In genomic region chr2:203909946-203910476, GRCh38 we compare ENCODE assay signal across 13 cellular contexts. TPM values are rescaled to one million over a fixed set of nuclear protein-coding genes. Genes with fewer than 3 reads are reported as not detected.
DNase-seq lines count a peak whose midpoint lies in the region; ATAC-seq and TF ChIP-seq lines count a peak whose summit lies in the region.
"Had no signal": no experiment of that assay in that cellular context is flagged by ENCODE, and none has a peak within 500 bp of the region (broad histone marks: within the 10 kb centered on the region; RNA-seq: fewer than 3 reads in every experiment).

No MANE protein-coding gene starts in this region.

- H3K27ac Mint-ChIP-seq in activated CD4-positive, alpha-beta memory T cell treated with anti-CD3 and anti-CD28 coated beads for 36 hours = no peak overlapping the region
- no peak overlapping the region for H3K27ac Mint-ChIP-seq in activated CD4-positive, alpha-beta memory T cell treated with anti-CD3 and anti-CD28 coated beads, Interleukin-2, amount 10 ng/mL, durations not matched to agents 7 days and 5 days
- H3K27ac Mint-ChIP-seq: activated naive CD4-positive, alpha-beta T cell treated with anti-CD3 and anti-CD28 coated beads for 36 hours; nephron progenitor cell had no signal

- TF ChIP-seq CTCF in RWPE1 (conservative IDR thresholded peaks at IDR 0.05; ENCODE audit: low read depth) (peak; percentile 34; the same call in 1 of the 2 replicates), gastroesophageal sphincter (IDR thresholded peaks at IDR 0.05) (no peak), smooth muscle cell (IDR thresholded peaks at IDR 0.05; ENCODE audit: borderline replicate concordance, insufficient read depth, poor library complexity, severe bottlenecking) (no peak)

- no peaks in the 10 kb centered on the region for H3K9me3 Mint-ChIP-seq in activated CD4-positive, alpha-beta memory T cell treated with anti-CD3 and anti-CD28 coated beads for 36 hours
- H3K9me3 Mint-ChIP-seq in activated CD4-positive, alpha-beta memory T cell treated with anti-CD3 and anti-CD28 coated beads, Interleukin-2, amount 10 ng/mL, durations not matched to agents 7 days and 5 days = peaks cover 3% of the 10 kb centered on the region
- H3K9me3 Mint-ChIP-seq: activated naive CD4-positive, alpha-beta T cell treated with anti-CD3 and anti-CD28 coated beads for 36 hours had no signal

- no peak for ATAC-seq in gastroesophageal sphincter
- no peak for ATAC-seq in GM21381 (IDR thresholded peaks at IDR 0.05; ENCODE audit: unreplicated experiment)

- peak overlapping the region; percentile 56 for H3K4me2 ChIP-seq in smooth muscle cell

- WGBS in gastroesophageal sphincter (ENCODE audit: low coverage in 1 of 2), 2 donors = 37 to 48% methylated on average over 6 of the region's 6 CpGs
- 80% methylated on average over 6 of the region's 6 CpGs for WGBS in smooth muscle cell (ENCODE audit: low lambda C conversion rate)

- CTCF ChIA-PET in activated CD4-positive, alpha-beta memory T cell treated with anti-CD3 and anti-CD28 coated beads for 36 hours (lab: Charles Lee) = interaction anchor here (0.6 to 2.5 kb wide), 36 partner anchors 8 to 425 kb away, joined by 3 to 26 read pairs (median 5); partner anchors contain the start of gene CTLA4
- CTCF ChIA-PET in activated CD4-positive, alpha-beta memory T cell treated with anti-CD3 and anti-CD28 coated beads, Interleukin-2, amount 10 ng/mL, durations not matched to agents 7 days and 5 days (lab: Charles Lee) = interaction anchor here (0.9 to 4.6 kb wide), 31 partner anchors 9 to 999 kb away, joined by 3 to 93 read pairs (median 5); partner anchors contain the start of genes CARF, CTLA4, CYP20A1 and WDR12
- CTCF ChIA-PET in RWPE1 (lab: Yijun Ruan, JAX) = interaction anchor here (0.8 kb wide), 1 partner anchor 25 kb away, joined by 3 read pairs; no protein-coding TSS in a partner anchor

- H3K27ac ChIP-seq in RWPE1 (no peak overlapping the region), gastroesophageal sphincter (no peak overlapping the region), smooth muscle cell (ENCODE audit: low read depth) (no peak overlapping the region)

- H3K36me3 ChIP-seq in gastroesophageal sphincter = no peaks in the 10 kb centered on the region
- no peaks in the 10 kb centered on the region for H3K36me3 ChIP-seq in smooth muscle cell (ENCODE audit: low read depth)
- H3K36me3 ChIP-seq: upper lobe of left lung had no signal

- H3K4me3 ChIP-seq in gastroesophageal sphincter (peak overlapping the region; percentile 22 to 30), smooth muscle cell (no peak overlapping the region)

- intact Hi-C loops in activated CD4-positive, alpha-beta memory T cell treated with anti-CD3 and anti-CD28 coated beads for 36 hours (cut with micrococcal nuclease) = loop anchor here (1.0 to 2.0 kb wide), 7 partner anchors 21 to 425 kb away; no protein-coding TSS in a partner anchor

- H3K4me1 ChIP-seq in gastroesophageal sphincter (peaks cover 0 to 27% (median 4%) of the 10 kb centered on the region in 3 donors), smooth muscle cell (ENCODE audit: low read depth) (no peaks in the 10 kb centered on the region)

- peaks cover 4% of the 10 kb centered on the region for H3K27me3 Mint-ChIP-seq in activated CD4-positive, alpha-beta memory T cell treated with anti-CD3 and anti-CD28 coated beads for 36 hours
- H3K27me3 Mint-ChIP-seq in activated CD4-positive, alpha-beta memory T cell treated with anti-CD3 and anti-CD28 coated beads, Interleukin-2, amount 10 ng/mL, durations not matched to agents 7 days and 5 days = peaks cover 3% of the 10 kb centered on the region

- no peak overlapping the region for H3K9ac ChIP-seq in smooth muscle cell (ENCODE audit: low read depth)

- no peak for TF ChIP-seq EP300 in gastroesophageal sphincter (IDR thresholded peaks at IDR 0.05)

- H3K4me3 Mint-ChIP-seq in activated CD4-positive, alpha-beta memory T cell treated with anti-CD3 and anti-CD28 coated beads for 36 hours = peak overlapping the region; percentile 39
- no peak overlapping the region for H3K4me3 Mint-ChIP-seq in activated CD4-positive, alpha-beta memory T cell treated with anti-CD3 and anti-CD28 coated beads, Interleukin-2, amount 10 ng/mL, durations not matched to agents 7 days and 5 days
- H3K4me3 Mint-ChIP-seq: activated naive CD4-positive, alpha-beta T cell treated with anti-CD3 and anti-CD28 coated beads for 36 hours; nephron progenitor cell had no signal

- TF ChIP-seq POLR2A in gastroesophageal sphincter (IDR thresholded peaks at IDR 0.05) = no peak

- H3K27me3 ChIP-seq in gastroesophageal sphincter = no peaks in the 10 kb centered on the region
- H3K27me3 ChIP-seq in smooth muscle cell (ENCODE audit: low read depth) = no peaks in the 10 kb centered on the region
- H3K27me3 ChIP-seq: upper lobe of left lung had no signal

- H3F3A ChIP-seq in smooth muscle cell (ENCODE audit: low read depth) = no peaks in the 10 kb centered on the region

- POLR2A ChIA-PET in activated CD4-positive, alpha-beta memory T cell treated with anti-CD3 and anti-CD28 coated beads for 36 hours (lab: Charles Lee) = interaction anchor here (0.6 to 2.2 kb wide), 15 partner anchors 13 to 479 kb away, joined by 3 to 27 read pairs (median 6); partner anchors contain the start of genes CTLA4 and ICOS
- POLR2A ChIA-PET in activated CD4-positive, alpha-beta memory T cell treated with anti-CD3 and anti-CD28 coated beads, Interleukin-2, amount 10 ng/mL, durations not matched to agents 7 days and 5 days (lab: Charles Lee) = interaction anchor here (0.8 to 4.1 kb wide), 11 partner anchors 13 to 425 kb away, joined by 3 to 94 read pairs (median 4); partner anchors contain the start of gene CTLA4
- POLR2A ChIA-PET in RWPE1 (lab: Yijun Ruan, JAX; ENCODE audit: low non-redundant PET) = no interaction called here

- no peaks in the 10 kb centered on the region for H4K20me1 ChIP-seq in smooth muscle cell (ENCODE audit: low read depth)

- DNase-seq in activated CD4-positive, alpha-beta memory T cell treated with anti-CD3 and anti-CD28 coated beads for 36 hours = no peak
- no peak for DNase-seq in activated CD4-positive, alpha-beta memory T cell treated with anti-CD3 and anti-CD28 coated beads, Interleukin-2, amount 10 ng/mL, durations not matched to agents 7 days and 5 days
- no peak for DNase-seq in RWPE1 (ENCODE audit: low spot score)
- no peak for DNase-seq in smooth muscle cell (lab: John Stamatoyannopoulos, UW; ENCODE audit: unreplicated experiment)
- DNase-seq in ecto neural progenitor cell (ENCODE audit: low spot score) = no peak
- DNase-seq in NOMO-1 treated with dmso at 0.1 percent for 144 hours (lab: John Stamatoyannopoulos, UW; ENCODE audit: unreplicated experiment) = no peak
- DNase-seq: effector memory CD4-positive, alpha-beta T cell; KG1; upper lobe of left lung had no signal

- no peaks in the 10 kb centered on the region for H3K79me2 ChIP-seq in smooth muscle cell (ENCODE audit: low read depth)

- H3K9me3 ChIP-seq in gastroesophageal sphincter (no peaks in the 10 kb centered on the region), smooth muscle cell (replicated peaks; ENCODE audit: low read depth) (no peaks in the 10 kb centered on the region)
- H3K9me3 ChIP-seq: upper lobe of left lung had no signal

- peak overlapping the region; percentile 73 for H2AFZ ChIP-seq in smooth muscle cell (ENCODE audit: low read depth)

- H3K36me3 Mint-ChIP-seq in activated CD4-positive, alpha-beta memory T cell treated with anti-CD3 and anti-CD28 coated beads for 36 hours = no peaks in the 10 kb centered on the region
- H3K36me3 Mint-ChIP-seq in activated CD4-positive, alpha-beta memory T cell treated with anti-CD3 and anti-CD28 coated beads, Interleukin-2, amount 10 ng/mL, durations not matched to agents 7 days and 5 days (ENCODE audit: low read depth) = peaks cover 4% of the 10 kb centered on the region

- H3K4me1 Mint-ChIP-seq in activated CD4-positive, alpha-beta memory T cell treated with anti-CD3 and anti-CD28 coated beads for 36 hours (ENCODE audit: low read depth) = peaks cover 39% of the 10 kb centered on the region
- peaks cover 39% of the 10 kb centered on the region for H3K4me1 Mint-ChIP-seq in activated CD4-positive, alpha-beta memory T cell treated with anti-CD3 and anti-CD28 coated beads, Interleukin-2, amount 10 ng/mL, durations not matched to agents 7 days and 5 days

RNA-seq across cellular contexts. Expression of gene ICOS, which starts 26.6 kb away (rescaled TPM):
- 100 to 1,000 TPM; 187 to 190 TPM for total RNA-seq in activated CD4-positive, alpha-beta memory T cell treated with anti-CD3 and anti-CD28 coated beads for 36 hours
- 10 to 100 TPM; 61.8 to 63.0 TPM for total RNA-seq in activated CD4-positive, alpha-beta memory T cell treated with anti-CD3 and anti-CD28 coated beads, Interleukin-2, amount 10 ng/mL, durations not matched to agents 7 days and 5 days
- total RNA-seq in gastroesophageal sphincter (under 1 TPM in 2 of 4 donors, not detected in 2; 0.13 to 0.32 TPM), smooth muscle cell (not detected in 2 replicates)
- not detected in 2 replicates for polyA plus RNA-seq in smooth muscle cell

RNA-seq across cellular contexts. Expression of gene CTLA4, which starts 42.4 kb away (rescaled TPM):
- total RNA-seq in activated CD4-positive, alpha-beta memory T cell treated with anti-CD3 and anti-CD28 coated beads for 36 hours = 100 to 1,000 TPM; 245 to 254 TPM
- 100 to 1,000 TPM in 1 of 2 experiments, 10 to 100 TPM in 1; 98.1 to 101 TPM for total RNA-seq in activated CD4-positive, alpha-beta memory T cell treated with anti-CD3 and anti-CD28 coated beads, Interleukin-2, amount 10 ng/mL, durations not matched to agents 7 days and 5 days
- total RNA-seq in gastroesophageal sphincter = under 1 TPM in 1 of 4 donors, not detected in 3; 0.81 TPM
- not detected in 2 replicates for total RNA-seq in smooth muscle cell
- not detected in 2 replicates for polyA plus RNA-seq in smooth muscle cell

Comparison
In these comparisons a context has a peak if more than half of its experiments do, and no peak if none do; other contexts are left out.
1. RNA of gene ICOS, which starts 26.6 kb away (total RNA-seq): 187 to 190 TPM in activated CD4-positive, alpha-beta memory T cell treated with anti-CD3 and anti-CD28 coated beads for 36 hours and 61.8 to 63.0 TPM in activated CD4-positive, alpha-beta memory T cell treated with anti-CD3 and anti-CD28 coated beads, Interleukin-2, amount 10 ng/mL, durations not matched to agents 7 days and 5 days; 0.13 to 0.32 TPM in gastroesophageal sphincter and not detected in smooth muscle cell; every median in the first group is over 10 times any median in the second.
2. RNA of gene CTLA4, which starts 42.4 kb away (total RNA-seq): 245 to 254 TPM in activated CD4-positive, alpha-beta memory T cell treated with anti-CD3 and anti-CD28 coated beads for 36 hours and 98.1 to 101 TPM in activated CD4-positive, alpha-beta memory T cell treated with anti-CD3 and anti-CD28 coated beads, Interleukin-2, amount 10 ng/mL, durations not matched to agents 7 days and 5 days; 0.81 TPM in gastroesophageal sphincter and not detected in smooth muscle cell; every median in the first group is over 10 times any median in the second.